ENCODE assay signal across 28 cellular contexts in the genomic region with DNA sequence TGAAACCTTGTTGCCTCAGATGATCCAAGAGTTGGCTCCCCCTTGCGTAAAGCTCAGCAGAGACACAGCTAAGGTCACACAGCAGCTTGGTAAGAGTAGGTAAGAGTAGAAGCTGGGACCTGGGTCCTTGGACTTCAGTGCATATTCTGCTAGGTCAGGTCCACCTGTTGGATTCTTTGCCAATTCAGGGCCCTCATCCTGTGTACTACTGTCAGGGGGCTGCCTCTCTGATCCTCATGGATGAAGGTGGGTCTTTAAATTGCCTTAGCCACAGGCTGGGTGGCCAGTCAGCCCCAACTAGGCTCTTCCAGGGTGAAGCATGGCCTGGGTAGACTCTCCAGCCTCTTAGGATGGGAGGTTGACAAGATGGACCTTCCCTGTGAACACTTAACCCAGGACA.
"Had no signal": no experiment of that assay in that cellular context is flagged by ENCODE, and none has a peak within 500 bp of the region (broad histone marks: within the 10 kb centered on the region; RNA-seq: fewer than 3 reads in every experiment).

No MANE protein-coding gene starts in this region.

- H3K36me3 Mint-ChIP-seq: activated CD4-positive, alpha-beta memory T cell treated with anti-CD3 and anti-CD28 coated beads for 36 hours; activated CD8-positive, alpha-beta memory T cell treated with anti-CD3 and anti-CD28 coated beads, Interleukin-2, amount 10 ng/mL, durations not matched to agents 7 days and 5 days; activated naive CD4-positive, alpha-beta T cell treated with anti-CD3 and anti-CD28 coated beads, Interleukin-2, amount 50 U/mL, for 72 hours; activated naive CD8-positive, alpha-beta T cell treated with anti-CD3 and anti-CD28 coated beads, Interleukin-2, amount 10 ng/mL, durations not matched to agents 7 days and 5 days had no signal

- H3K4me3 Mint-ChIP-seq: activated CD4-positive, alpha-beta memory T cell treated with anti-CD3 and anti-CD28 coated beads for 36 hours; activated CD4-positive, alpha-beta T cell treated with anti-CD3 and anti-CD28 coated beads for 36 hours; activated CD4-positive, alpha-beta T cell treated with anti-CD3 and anti-CD28 coated beads, Interleukin-2, amount 10 ng/mL, durations not matched to agents 24 days and 14 days; activated CD8-positive, alpha-beta memory T cell treated with anti-CD3 and anti-CD28 coated beads, Interleukin-2, amount 10 ng/mL, durations not matched to agents 7 days and 5 days; activated CD8-positive, alpha-beta T cell treated with anti-CD3 and anti-CD28 coated beads, Interleukin-2, amount 10 ng/mL, durations not matched to agents 7 days and 5 days; activated naive CD4-positive, alpha-beta T cell treated with anti-CD3 and anti-CD28 coated beads, Interleukin-2, amount 10 ng/mL, durations not matched to agents 7 days and 5 days; activated naive CD8-positive, alpha-beta T cell treated with anti-CD3 and anti-CD28 coated beads, Interleukin-2, amount 10 ng/mL, durations not matched to agents 7 days and 5 days; activated T-cell treated with anti-CD3 and anti-CD28 coated beads, Interleukin-2, amount 50 U/mL, for 72 hours; central memory CD8-positive, alpha-beta T cell; effector memory CD8-positive, alpha-beta T cell; T-helper 17 cell; T-helper 2 cell treated with Interferon-gamma antibody and Interleukin-4, amounts not matched to agents 5 μg/mL and 100 μg/mL, for 36 hours had no signal

- ATAC-seq: activated CD4-positive, alpha-beta T cell treated with anti-CD3 and anti-CD28 coated beads for 36 hours; activated CD8-positive, alpha-beta memory T cell treated with anti-CD3 and anti-CD28 coated beads, Interleukin-2, amount 10 ng/mL, durations not matched to agents 7 days and 5 days; activated CD8-positive, alpha-beta T cell treated with anti-CD3 and anti-CD28 coated beads, Interleukin-2, amount 10 ng/mL, durations not matched to agents 7 days and 5 days; activated naive CD4-positive, alpha-beta T cell treated with anti-CD3 and anti-CD28 coated beads, Interleukin-2, amount 50 U/mL, for 72 hours; activated T-cell treated with anti-CD3 and anti-CD28 coated beads, Interleukin-2, amount 50 U/mL, for 72 hours; effector memory CD8-positive, alpha-beta T cell; T-helper 17 cell had no signal

- H3K36me3 ChIP-seq: brain microvascular endothelial cell had no signal

- H3K27ac ChIP-seq: brain microvascular endothelial cell had no signal

- H3K27me3 ChIP-seq: brain microvascular endothelial cell had no signal

- H3K27ac Mint-ChIP-seq: activated CD4-positive, alpha-beta memory T cell treated with anti-CD3 and anti-CD28 coated beads for 36 hours; activated CD4-positive, alpha-beta T cell treated with anti-CD3 and anti-CD28 coated beads for 36 hours; activated CD4-positive, alpha-beta T cell treated with anti-CD3 and anti-CD28 coated beads, Interleukin-2, amount 10 ng/mL, durations not matched to agents 24 days and 14 days; activated CD8-positive, alpha-beta memory T cell treated with anti-CD3 and anti-CD28 coated beads, Interleukin-2, amount 10 ng/mL, durations not matched to agents 7 days and 5 days; activated CD8-positive, alpha-beta T cell treated with anti-CD3 and anti-CD28 coated beads, Interleukin-2, amount 10 ng/mL, durations not matched to agents 7 days and 5 days; activated naive CD4-positive, alpha-beta T cell treated with anti-CD3 and anti-CD28 coated beads, Interleukin-2, amount 10 ng/mL, durations not matched to agents 7 days and 5 days; activated naive CD4-positive, alpha-beta T cell treated with anti-CD3 and anti-CD28 coated beads, Interleukin-2, amount 50 U/mL, for 72 hours; activated naive CD8-positive, alpha-beta T cell treated with anti-CD3 and anti-CD28 coated beads, Interleukin-2, amount 10 ng/mL, durations not matched to agents 7 days and 5 days; activated T-cell treated with anti-CD3 and anti-CD28 coated beads, Interleukin-2, amount 50 U/mL, for 72 hours; effector memory CD8-positive, alpha-beta T cell; T-helper 17 cell; T-helper 2 cell treated with Interferon-gamma antibody and Interleukin-4, amounts not matched to agents 5 μg/mL and 100 μg/mL, for 36 hours had no signal

- H3K9me3 Mint-ChIP-seq: activated CD4-positive, alpha-beta memory T cell treated with anti-CD3 and anti-CD28 coated beads for 36 hours; activated CD4-positive, alpha-beta T cell treated with anti-CD3 and anti-CD28 coated beads, Interleukin-2, amount 10 ng/mL, durations not matched to agents 24 days and 14 days; activated naive CD4-positive, alpha-beta T cell treated with anti-CD3 and anti-CD28 coated beads, Interleukin-2, amount 10 ng/mL, durations not matched to agents 7 days and 5 days; activated naive CD4-positive, alpha-beta T cell treated with anti-CD3 and anti-CD28 coated beads, Interleukin-2, amount 50 U/mL, for 72 hours; activated naive CD8-positive, alpha-beta T cell treated with anti-CD3 and anti-CD28 coated beads, Interleukin-2, amount 10 ng/mL, durations not matched to agents 7 days and 5 days; activated T-cell treated with anti-CD3 and anti-CD28 coated beads, Interleukin-2, amount 50 U/mL, for 72 hours; central memory CD8-positive, alpha-beta T cell; effector memory CD8-positive, alpha-beta T cell; T-helper 2 cell treated with Interferon-gamma antibody and Interleukin-4, amounts not matched to agents 5 μg/mL and 100 μg/mL, for 36 hours had no signal

- H3K27me3 Mint-ChIP-seq: activated CD4-positive, alpha-beta memory T cell treated with anti-CD3 and anti-CD28 coated beads for 36 hours; activated CD4-positive, alpha-beta T cell treated with anti-CD3 and anti-CD28 coated beads for 36 hours; activated CD4-positive, alpha-beta T cell treated with anti-CD3 and anti-CD28 coated beads, Interleukin-2, amount 10 ng/mL, durations not matched to agents 24 days and 14 days; activated CD8-positive, alpha-beta memory T cell treated with anti-CD3 and anti-CD28 coated beads, Interleukin-2, amount 10 ng/mL, durations not matched to agents 7 days and 5 days; activated naive CD4-positive, alpha-beta T cell treated with anti-CD3 and anti-CD28 coated beads, Interleukin-2, amount 10 ng/mL, durations not matched to agents 7 days and 5 days; activated naive CD8-positive, alpha-beta T cell treated with anti-CD3 and anti-CD28 coated beads, Interleukin-2, amount 10 ng/mL, durations not matched to agents 7 days and 5 days; central memory CD8-positive, alpha-beta T cell; effector memory CD8-positive, alpha-beta T cell; T-helper 17 cell had no signal

- DNase-seq: activated CD4-positive, alpha-beta memory T cell treated with anti-CD3 and anti-CD28 coated beads for 36 hours; activated CD4-positive, alpha-beta T cell treated with anti-CD3 and anti-CD28 coated beads for 36 hours; activated CD4-positive, alpha-beta T cell treated with anti-CD3 and anti-CD28 coated beads, Interleukin-2, amount 10 ng/mL, durations not matched to agents 24 days and 14 days; activated CD4-positive, CD25-positive, alpha-beta regulatory T cell; activated CD4-positive, CD25-positive, alpha-beta regulatory T cell treated with anti-CD3 and anti-CD28 coated beads, Interleukin-2, amount 50 U/mL, for 72 hours; activated CD8-positive, alpha-beta memory T cell treated with anti-CD3 and anti-CD28 coated beads, Interleukin-2, amount 10 ng/mL, durations not matched to agents 7 days and 5 days; activated CD8-positive, alpha-beta memory T cell treated with anti-CD3 and anti-CD28 coated beads, Interleukin-2, amount 50 U/mL, for 4 hours; activated CD8-positive, alpha-beta T cell treated with anti-CD3 and anti-CD28 coated beads, Interleukin-2, amount 10 ng/mL, durations not matched to agents 7 days and 5 days; activated gamma-delta T cell; activated naive CD4-positive, alpha-beta T cell; activated naive CD4-positive, alpha-beta T cell treated with anti-CD3 and anti-CD28 coated beads, Interleukin-2, amount 10 ng/mL, durations not matched to agents 7 days and 5 days; activated naive CD8-positive, alpha-beta T cell treated with anti-CD3 and anti-CD28 coated beads, Interleukin-2, amount 10 ng/mL, durations not matched to agents 7 days and 5 days; activated T-cell treated with anti-CD3 and anti-CD28 coated beads, Interleukin-2, amount 50 U/mL, for 1 hour; activated T-cell treated with anti-CD3 and anti-CD28 coated beads, Interleukin-2, amount 50 U/mL, for 72 hours; anterior cingulate cortex; brain microvascular endothelial cell; cortex of kidney; dermis blood vessel endothelial cell; effector CD4-positive, alpha-beta T cell; effector memory CD8-positive, alpha-beta T cell; foreskin fibroblast; head of caudate nucleus; T-helper 1 cell; T-helper 17 cell; T1000 had no signal
